Comparison of ENCODE assay signal across 2 cellular contexts in genomic region chr7:94005753-94006152, GRCh38.
TF ChIP-seq lines count a peak whose summit lies in the region.

No MANE protein-coding gene starts in this region.

TF ChIP-seq in HCT116, 20 proteins besides CTCF, POLR2A, EP300 and RAD21:
- TF ChIP-seq ATF3 (IDR thresholded peaks at IDR 0.05) (no peak), EZH2 (IDR thresholded peaks at IDR 0.05) (no peak), ZBTB33 (IDR thresholded peaks at IDR 0.05; ENCODE audit: extremely low read depth, insufficient replicate concordance, low read length) (no peak), JUND (IDR thresholded peaks at IDR 0.05) (no peak), SIN3A (IDR thresholded peaks at IDR 0.05; ENCODE audit: low read depth) (no peak), FOSL1 (IDR thresholded peaks at IDR 0.05; ENCODE audit: low read depth) (no peak), EGR1 (IDR thresholded peaks at IDR 0.05; ENCODE audit: low read depth) (no peak), YY1 (IDR thresholded peaks at IDR 0.05; ENCODE audit: extremely low read depth, insufficient replicate concordance, low read depth, low read length) (no peak), CEBPB (IDR thresholded peaks at IDR 0.05; ENCODE audit: low read depth) (no peak)
TF ChIP-seq in HCT116: peak in this region for 0.

TF ChIP-seq in K562, 482 proteins besides CTCF, POLR2A, EP300 and RAD21:
- peak; percentile 92 for TF ChIP-seq CBX8 (IDR thresholded peaks at IDR 0.05; ENCODE audit: borderline replicate concordance, extremely low read depth, low read depth, low read length, poor library complexity, severe bottlenecking)
- no peak for TF ChIP-seq NEUROD1 (IDR thresholded peaks at IDR 0.05; ENCODE audit: borderline replicate concordance, low read depth, low read length, partially characterized antibody)
